Comparison of ENCODE assay signal across 10 cellular contexts in the genomic region with DNA sequence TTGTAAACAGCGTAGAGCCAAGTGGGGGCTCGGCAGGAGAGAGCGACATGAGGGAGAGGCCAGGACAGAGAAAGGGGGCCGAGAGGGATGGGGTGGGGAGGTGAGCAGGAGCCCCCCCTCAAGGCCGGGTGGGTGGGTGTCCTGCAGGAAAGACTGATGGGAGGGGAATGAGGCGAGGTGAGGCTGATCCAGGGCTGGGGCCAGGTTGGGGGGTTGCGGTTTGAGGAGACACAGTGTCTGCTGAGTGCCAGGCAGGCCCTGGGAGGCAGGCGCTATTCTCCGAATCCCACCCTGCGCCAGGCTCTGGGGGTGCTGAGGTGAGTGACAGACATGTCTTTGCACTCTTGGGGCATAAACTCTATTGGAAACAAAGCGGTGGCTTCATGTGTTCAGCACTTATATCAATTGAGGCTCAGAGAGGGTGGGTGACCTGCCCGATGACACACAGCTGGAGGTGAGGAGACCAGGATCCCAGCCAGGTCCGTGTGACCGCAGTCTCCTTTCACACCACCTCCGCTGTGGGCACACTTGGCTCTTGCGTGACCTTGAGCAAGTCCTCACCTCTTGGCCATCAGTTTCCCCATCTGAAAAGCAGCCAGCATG. TPM values are rescaled to one million over a fixed set of nuclear protein-coding genes. Genes with fewer than 3 reads are reported as not detected.
A peak's percentile ranks its signal among the peaks of the same experiment; 100 is the strongest.
DNase-seq lines count a peak whose midpoint lies in the region; TF ChIP-seq lines count a peak whose summit lies in the region.
"Had no signal": no experiment of that assay in that cellular context is flagged by ENCODE, and none has a peak within 500 bp of the region (broad histone marks: within the 10 kb centered on the region; RNA-seq: fewer than 3 reads in every experiment).

No MANE protein-coding gene starts in this region.

- H3K4me1 Mint-ChIP-seq in mesothelial cell of epicardium (peaks cover 51% of the 10 kb centered on the region), type B pancreatic cell (ENCODE audit: unreplicated experiment) (peaks cover 40% of the 10 kb centered on the region)

- H3K4me3 ChIP-seq in choroid plexus epithelial cell (ENCODE audit: low read depth, low read length), result peak overlapping the region; percentile 24

- H3K27me3 Mint-ChIP-seq in mesothelial cell of epicardium (ENCODE audit: low read depth) (no peaks in the 10 kb centered on the region), type B pancreatic cell (peaks cover 3% of the 10 kb centered on the region)

- H3K27ac Mint-ChIP-seq in mesothelial cell of epicardium, result peak overlapping the region; percentile 93
- H3K27ac Mint-ChIP-seq in type B pancreatic cell, result peak overlapping the region; percentile 59
- H3K27ac Mint-ChIP-seq: activated CD4-positive, alpha-beta T cell treated with anti-CD3 and anti-CD28 coated beads, Interleukin-2, amount 10 ng/mL, durations not matched to agents 7 days and 5 days; activated T-cell treated with anti-CD3 and anti-CD28 coated beads, Interleukin-2, amount 50 U/mL, for 72 hours had no signal

- no peak for TF ChIP-seq CTCF in choroid plexus epithelial cell (conservative IDR thresholded peaks at IDR 0.05; ENCODE audit: low read depth, low read length)
- no peak for TF ChIP-seq CTCF in mesothelial cell of epicardium (IDR thresholded peaks at IDR 0.05; ENCODE audit: unreplicated experiment)
- TF ChIP-seq CTCF in type B pancreatic cell (conservative IDR thresholded peaks at IDR 0.05), result no peak

- H3K36me3 Mint-ChIP-seq in mesothelial cell of epicardium (peaks cover 1% of the 10 kb centered on the region), type B pancreatic cell (no peaks in the 10 kb centered on the region)

- H3K9me3 Mint-ChIP-seq in mesothelial cell of epicardium (no peaks in the 10 kb centered on the region), type B pancreatic cell (no peaks in the 10 kb centered on the region)
- H3K9me3 Mint-ChIP-seq: activated CD4-positive, alpha-beta T cell treated with anti-CD3 and anti-CD28 coated beads, Interleukin-2, amount 10 ng/mL, durations not matched to agents 7 days and 5 days; activated T-cell treated with anti-CD3 and anti-CD28 coated beads, Interleukin-2, amount 50 U/mL, for 72 hours had no signal

- peak; percentile 59 for DNase-seq in activated effector memory CD4-positive, alpha-beta T cell treated with anti-CD3 and anti-CD28 coated beads, Interleukin-2, amount 50 U/mL, for 16 hours
- no peak for DNase-seq in activated effector memory CD4-positive, alpha-beta T cell treated with Interleukin-2 at 50 U/mL for 16 hours
- DNase-seq in choroid plexus epithelial cell (ENCODE audit: low read depth) (no peak), mesothelial cell of epicardium (ENCODE audit: low spot score in 2 of 2, unreplicated experiment in 2 of 2) (no peak), type B pancreatic cell (ENCODE audit: extremely low spot score, unreplicated experiment) (no peak), GM03348 (ENCODE audit: low spot score) (no peak), cerebellar nuclear complex (lab: John Stamatoyannopoulos, UW) (no peak), epidermal melanocyte (ENCODE audit: insufficient read length, low spot score) (no peak)

- H3K4me3 Mint-ChIP-seq in mesothelial cell of epicardium, result peak overlapping the region; percentile 20
- peak overlapping the region; percentile 17 for H3K4me3 Mint-ChIP-seq in type B pancreatic cell
- H3K4me3 Mint-ChIP-seq: activated CD4-positive, alpha-beta T cell treated with anti-CD3 and anti-CD28 coated beads, Interleukin-2, amount 10 ng/mL, durations not matched to agents 7 days and 5 days had no signal

RNA-seq across cellular contexts. Expression of a gene that starts 19.7 kb away (rescaled TPM):
- 11.3 to 11.8 TPM (median 11.4 TPM) in 3 replicates for total RNA-seq in mesothelial cell of epicardium
- 0.19 and 7.3 TPM in 2 replicates for total RNA-seq in type B pancreatic cell (ENCODE audit: low replicate concordance)
- total RNA-seq: activated CD4-positive, alpha-beta T cell treated with anti-CD3 and anti-CD28 coated beads, Interleukin-2, amount 10 ng/mL, durations not matched to agents 7 days and 5 days; activated T-cell treated with anti-CD3 and anti-CD28 coated beads, Interleukin-2, amount 50 U/mL, for 72 hours had no signal
